8 cellular contexts compared by ENCODE assay signal in the genomic region with DNA sequence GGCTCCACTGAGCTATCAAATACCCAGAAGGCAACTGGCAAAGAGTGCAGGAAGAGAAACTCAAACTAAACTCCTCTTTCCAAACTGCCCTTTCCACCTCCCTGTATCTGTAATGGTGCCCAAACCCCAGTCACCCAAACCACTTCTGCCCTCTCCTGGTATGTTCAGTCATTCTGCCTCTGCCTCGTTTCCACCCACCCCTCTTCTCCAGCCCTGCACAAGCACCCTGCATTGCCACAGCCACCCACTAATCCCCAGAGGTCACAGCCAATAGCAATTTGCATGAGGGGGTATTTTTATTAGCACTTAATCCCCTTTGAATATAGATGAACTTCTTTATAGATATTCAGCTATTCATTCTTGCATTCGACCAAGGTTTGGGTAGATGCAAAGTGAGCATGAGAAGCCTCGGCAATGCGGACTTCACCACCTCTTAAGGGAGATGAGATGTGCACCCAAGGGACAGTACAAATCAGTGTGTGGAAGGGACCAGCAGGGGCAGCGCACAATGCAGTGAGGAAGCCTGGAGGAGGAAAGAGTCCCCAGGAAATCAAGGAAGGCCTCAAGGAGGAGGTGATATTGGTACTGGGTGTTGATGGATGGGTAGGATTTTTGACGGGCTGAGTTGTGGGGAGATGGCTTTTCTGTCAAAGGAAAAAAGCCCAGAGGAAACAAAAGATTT. TPM values are rescaled to one million over a fixed set of nuclear protein-coding genes. Genes with fewer than 3 reads are reported as not detected.
DNase-seq lines count a peak whose midpoint lies in the region; ATAC-seq, FAIRE-seq and TF ChIP-seq lines count a peak whose summit lies in the region.

No MANE protein-coding gene starts in this region.

- no peaks in the 10 kb centered on the region for H4K20me1 ChIP-seq in PC-9 (ENCODE audit: insufficient read depth)
- H4K20me1 ChIP-seq in astrocyte (ENCODE audit: insufficient read depth, low read length) = no peaks in the 10 kb centered on the region
- H4K20me1 ChIP-seq in keratinocyte (ENCODE audit: control insufficient read depth, extremely low read depth, insufficient read depth, low read length) = no peaks in the 10 kb centered on the region

- peak; percentile 68 for ATAC-seq in HG03039 (IDR thresholded peaks at IDR 0.05; ENCODE audit: unreplicated experiment)

- H3K9ac ChIP-seq in astrocyte (ENCODE audit: low read length) (no peak overlapping the region), keratinocyte (ENCODE audit: control insufficient read depth, extremely low read depth, insufficient read depth, low read length) (no peak overlapping the region)

- H3K27me3 ChIP-seq in PC-9 (ENCODE audit: insufficient read depth, low read depth) (peaks cover 74% of the 10 kb centered on the region), astrocyte (ENCODE audit: insufficient read depth, low read length) (peaks cover 31% of the 10 kb centered on the region), keratinocyte (ENCODE audit: control insufficient read depth, extremely low read depth, insufficient read depth, low read length) (peaks cover 23% of the 10 kb centered on the region), uterus (no peaks in the 10 kb centered on the region)

- intact Hi-C loops in PC-9 (cut with micrococcal nuclease; ENCODE audit: unreplicated experiment) (no loop called here), uterus (cut with DNase I; ENCODE audit: low total_unique reads) (no loop called here)

- H3K4me3 Mint-ChIP-seq in astrocyte (ENCODE audit: unreplicated experiment) = no peak overlapping the region

- no peak overlapping the region for H3K27ac Mint-ChIP-seq in astrocyte (ENCODE audit: unreplicated experiment)

- H3K4me2 ChIP-seq in PC-9 (no peak overlapping the region), astrocyte (ENCODE audit: low read length) (no peak overlapping the region), keratinocyte (ENCODE audit: control insufficient read depth, extremely low read depth, insufficient read depth, low read depth, low read length) (no peak overlapping the region)

- H3F3A ChIP-seq in PC-9 (ENCODE audit: insufficient read depth, low read depth) = no peaks in the 10 kb centered on the region

- no peak for TF ChIP-seq POLR2A in uterus (IDR thresholded peaks at IDR 0.05)

- dilution Hi-C loops in keratinocyte (cut with MboI; ENCODE audit: extremely low pct_ligation_motif_present, low sequenced_read_pairs) = no loop called here

- H3K79me2 ChIP-seq in PC-9 (ENCODE audit: low read depth) (no peaks in the 10 kb centered on the region), astrocyte (ENCODE audit: insufficient read depth, low read length) (no peaks in the 10 kb centered on the region), keratinocyte (ENCODE audit: control insufficient read depth, insufficient read depth, low read length) (no peaks in the 10 kb centered on the region)

- H2AFZ ChIP-seq in PC-9 (no peak overlapping the region), astrocyte (ENCODE audit: low read depth, low read length) (no peak overlapping the region), keratinocyte (ENCODE audit: control insufficient read depth, low read length) (no peak overlapping the region)

- H3K27ac ChIP-seq in PC-9 (no peak overlapping the region), astrocyte (ENCODE audit: low read depth, low read length) (no peak overlapping the region), keratinocyte (ENCODE audit: control insufficient read depth, insufficient read depth, low read length) (no peak overlapping the region), uterus (no peak overlapping the region)

- H3K36me3 ChIP-seq in PC-9 (ENCODE audit: low read depth) (no peaks in the 10 kb centered on the region), astrocyte (ENCODE audit: insufficient read depth, low read length) (no peaks in the 10 kb centered on the region), keratinocyte (ENCODE audit: control insufficient read depth in 2 of 2, extremely low read depth in 1 of 2, insufficient read depth in 2 of 2, low read length in 2 of 2) (no peaks in the 10 kb centered on the region), uterus (no peaks in the 10 kb centered on the region)

- H3K4me1 Mint-ChIP-seq in astrocyte (ENCODE audit: low read depth, unreplicated experiment) = no peaks in the 10 kb centered on the region

- no peaks in the 10 kb centered on the region for H3K4me1 ChIP-seq in PC-9 (replicated peaks; ENCODE audit: insufficient read depth)
- no peaks in the 10 kb centered on the region for H3K4me1 ChIP-seq in astrocyte (ENCODE audit: insufficient read depth, low read length)
- H3K4me1 ChIP-seq in keratinocyte (ENCODE audit: control insufficient read depth, extremely low read depth, insufficient read depth, low read length) = no peaks in the 10 kb centered on the region
- H3K4me1 ChIP-seq in uterus = no peaks in the 10 kb centered on the region

- no peaks in the 10 kb centered on the region for H3K36me3 Mint-ChIP-seq in astrocyte (ENCODE audit: low read depth, unreplicated experiment)

- POLR2A ChIA-PET in PC-9 (lab: Charles Lee; ENCODE audit: unreplicated experiment) = interaction anchor here (0.6 kb wide), 1 partner anchor 707 kb away, joined by 3 read pairs; no protein-coding TSS in a partner anchor

- no peaks in the 10 kb centered on the region for H3K9me2 ChIP-seq in PC-9 (ENCODE audit: insufficient read depth)

- H3K9me3 ChIP-seq in PC-9 (ENCODE audit: insufficient read depth, low read depth) (no peaks in the 10 kb centered on the region), astrocyte (ENCODE audit: insufficient read depth, low read depth, low read length) (no peaks in the 10 kb centered on the region), keratinocyte (ENCODE audit: control insufficient read depth, low read depth, low read length) (no peaks in the 10 kb centered on the region), uterus (no peaks in the 10 kb centered on the region)

- H3K4me3 ChIP-seq in AG10803 (ENCODE audit: low read length) (no peak overlapping the region), PC-9 (no peak overlapping the region), astrocyte (ENCODE audit: insufficient read depth, low read depth, low read length) (no peak overlapping the region), keratinocyte (ENCODE audit: control insufficient read depth in 2 of 3, extremely low read depth in 1 of 3, insufficient read depth in 2 of 3, low read depth in 1 of 3, low read length in 3 of 3) (no peak overlapping the region), uterus (no peak overlapping the region)

- CTCF ChIA-PET in PC-9 (lab: Charles Lee) = no interaction called here

- DNase-seq in AG10803 (ENCODE audit: low read depth) (peak; percentile 35), GM18507 (ENCODE audit: extremely low spot score, insufficient read length, low read depth) (no peak), PC-9 (peak in 1 of 2 experiments; percentile 7), astrocyte (ENCODE audit: low read depth) (no peak), keratinocyte (ENCODE audit: low read depth, low spot score) (no peak), uterus (no peak), NCI-H2196 treated with DMSO at 0.1 percent for 48 hours (lab: John Stamatoyannopoulos, UW; ENCODE audit: unreplicated experiment) (no peak)

- peaks cover 59% of the 10 kb centered on the region for H3K27me3 Mint-ChIP-seq in astrocyte (ENCODE audit: low read depth, unreplicated experiment)

- no peaks in the 10 kb centered on the region for H3K9me1 ChIP-seq in keratinocyte (ENCODE audit: control insufficient read depth, extremely low read depth, insufficient read depth, low read length)

- FAIRE-seq in GM18507 (lab: Jason Lieb, UNC) = peak; percentile 68
- FAIRE-seq in astrocyte (lab: Jason Lieb, UNC) = no peak
- FAIRE-seq in keratinocyte (lab: Jason Lieb, UNC) = no peak

- no TSS peak for BruUV-seq in PC-9 (replicated peaks; lab: Mats Ljungman, UMichigan)

- peak; percentile 51 for TF ChIP-seq CTCF in AG10803 (conservative IDR thresholded peaks at IDR 0.05; ENCODE audit: low read length)
- peak; percentile 33; the same call in 1 of the 2 replicates for TF ChIP-seq CTCF in PC-9 (conservative IDR thresholded peaks at IDR 0.05)
- TF ChIP-seq CTCF in astrocyte (IDR thresholded peaks at IDR 0.05; ENCODE audit: insufficient read depth, low read depth, low read length) = peak; percentile 15
- TF ChIP-seq CTCF in keratinocyte (optimal IDR thresholded peaks at IDR 0.05 in 1 of 3, IDR thresholded peaks at IDR 0.05 in 1 of 3, conservative IDR thresholded peaks at IDR 0.05 in 1 of 3; ENCODE audit: extremely low read depth in 1 of 3, insufficient read depth in 2 of 3, low read length in 3 of 3) = peak; percentile 41 to 82 (median 47)
- TF ChIP-seq CTCF in uterus (IDR thresholded peaks at IDR 0.05) = peak in 3 of 4 experiments; percentile 23 to 49 (median 34)

- no peaks in the 10 kb centered on the region for H3K9me3 Mint-ChIP-seq in astrocyte (ENCODE audit: unreplicated experiment)

RNA-seq across cellular contexts. Expression of gene TMEM272, which starts 12.4 kb away (rescaled TPM):
- total RNA-seq in PC-9 (2021) (not detected in 2 replicates), astrocyte (0.05 TPM in 1 of 2 replicates, not detected in the other), uterus (under 1 TPM in 2 of 4 donors, not detected in 2; 0.14 to 0.52 TPM)
- polyA plus RNA-seq in keratinocyte = 0.01 TPM in 1 of 3 replicates, not detected in the others
- polyA plus RNA-seq in keratinocyte (2011; ENCODE audit: low read depth) = not detected
- polyA plus RNA-seq in keratinocyte (2011; cell fraction: cytosol; rRNA removed) = not detected in 2 replicates
- polyA plus RNA-seq in keratinocyte (2011; cell fraction: nucleus; rRNA removed) = 0.05 TPM in 1 of 2 replicates, not detected in the other
- polyA plus RNA-seq in keratinocyte (2012; ENCODE audit: low replicate concordance) = not detected in 2 replicates
- polyA minus RNA-seq in keratinocyte = 0.06 to 0.13 TPM in 2 of 3 replicates, not detected in the other
- polyA minus RNA-seq in keratinocyte (2011; cell fraction: cytosol; rRNA and poly(A)+ RNA removed) = not detected
- polyA minus RNA-seq in keratinocyte (2011; cell fraction: nucleus; rRNA and poly(A)+ RNA removed) = 0.16 and 0.21 TPM in 2 replicates

RNA-seq across cellular contexts. Expression of gene DHRS12, which starts 28.6 kb away (rescaled TPM):
- total RNA-seq in PC-9 (2021) (6.9 and 11.9 TPM in 2 replicates), astrocyte (4.0 and 4.9 TPM in 2 replicates), uterus (10 to 100 TPM in 1 of 4 donors, 1 to 10 TPM in 3; 5.4 to 18.8 (median 8.5) TPM)
- 5.4 to 7.3 TPM (median 6.1 TPM) in 3 replicates for polyA plus RNA-seq in keratinocyte
- 11.3 TPM for polyA plus RNA-seq in keratinocyte (2011; ENCODE audit: low read depth)
- 7.3 and 7.5 TPM in 2 replicates for polyA plus RNA-seq in keratinocyte (2011; cell fraction: cytosol; rRNA removed)
- polyA plus RNA-seq in keratinocyte (2011; cell fraction: nucleus; rRNA removed) = 3.8 and 5.6 TPM in 2 replicates
- polyA plus RNA-seq in keratinocyte (2012; ENCODE audit: low replicate concordance) = 4.8 and 7.2 TPM in 2 replicates
- 1.4 to 4.3 TPM (median 3.9 TPM) in 3 replicates for polyA minus RNA-seq in keratinocyte
- polyA minus RNA-seq in keratinocyte (2011; cell fraction: cytosol; rRNA and poly(A)+ RNA removed) = 3.8 TPM
- 1.9 and 3.1 TPM in 2 replicates for polyA minus RNA-seq in keratinocyte (2011; cell fraction: nucleus; rRNA and poly(A)+ RNA removed)

RNA-seq across cellular contexts. Expression of gene CCDC70, which starts 29.2 kb away (rescaled TPM):
- total RNA-seq in PC-9 (2021) = not detected in 2 replicates
- total RNA-seq in astrocyte = not detected in 2 replicates
- not detected in 3 replicates for polyA plus RNA-seq in keratinocyte
- polyA plus RNA-seq in keratinocyte (2011; ENCODE audit: low read depth) = not detected
- polyA plus RNA-seq in keratinocyte (2011; cell fraction: cytosol; rRNA removed) = not detected in 2 replicates
- polyA plus RNA-seq in keratinocyte (2011; cell fraction: nucleus; rRNA removed) = not detected in 2 replicates
- not detected in 2 replicates for polyA plus RNA-seq in keratinocyte (2012; ENCODE audit: low replicate concordance)
- not detected in 3 replicates for polyA minus RNA-seq in keratinocyte
- polyA minus RNA-seq in keratinocyte (2011; cell fraction: cytosol; rRNA and poly(A)+ RNA removed) = not detected
- polyA minus RNA-seq in keratinocyte (2011; cell fraction: nucleus; rRNA and poly(A)+ RNA removed) = not detected in 2 replicates
- total RNA-seq in uterus = not detected
